In the genomic region with DNA sequence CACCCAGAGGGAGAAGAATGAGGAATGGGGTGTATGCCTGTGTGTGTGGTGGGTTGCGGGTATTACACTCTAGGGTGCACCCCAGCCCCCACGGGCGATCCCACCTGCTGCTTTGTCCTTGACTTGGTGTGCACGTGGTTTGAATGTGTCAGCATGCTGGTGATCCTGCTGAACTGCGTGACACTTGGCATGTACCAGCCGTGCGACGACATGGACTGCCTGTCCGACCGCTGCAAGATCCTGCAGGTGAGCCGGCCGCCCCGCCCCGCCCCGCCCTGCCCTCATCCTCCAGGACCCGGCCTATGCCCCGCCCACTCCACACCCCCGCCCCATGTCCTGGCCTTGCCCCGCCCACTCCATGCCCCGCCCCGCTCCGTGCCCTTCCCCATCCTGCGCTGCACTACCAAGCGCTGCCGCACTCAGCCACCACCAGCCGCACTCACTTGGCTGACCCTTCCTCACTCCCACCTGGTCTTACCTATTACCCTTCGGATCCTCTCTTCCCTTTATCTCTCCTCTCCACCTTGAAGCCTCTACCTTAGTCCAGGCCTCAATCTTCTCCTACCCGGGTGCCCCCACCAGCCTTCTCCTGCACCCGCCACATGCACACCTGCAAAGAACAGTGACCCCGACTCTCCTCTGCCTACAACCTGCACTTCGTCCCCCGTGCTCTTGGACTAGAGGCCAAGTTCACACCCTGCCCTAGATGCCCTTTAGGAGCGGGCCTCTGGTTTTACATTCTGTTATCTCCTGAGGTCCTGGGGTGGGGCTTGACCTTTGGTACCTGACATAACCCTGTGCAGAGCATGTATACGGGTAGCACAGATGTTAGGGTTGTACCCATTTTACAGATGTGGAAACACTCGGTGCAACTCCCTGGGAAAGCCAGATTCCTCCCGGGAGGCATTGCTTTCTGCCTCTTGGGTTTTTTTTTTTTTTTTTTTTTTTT, we compare ENCODE assay signal across 8 cellular contexts. TPM values are rescaled to one million over a fixed set of nuclear protein-coding genes. Genes with fewer than 3 reads are reported as not detected.
A peak's percentile ranks its signal among the peaks of the same experiment; 100 is the strongest.
DNase-seq lines count a peak whose midpoint lies in the region; ATAC-seq and TF ChIP-seq lines count a peak whose summit lies in the region.

No MANE protein-coding gene starts in this region.

- intact Hi-C loops in left colon (cut with DNase I, micrococcal nuclease) (no loop called here), ascending aorta (cut with DNase I) (no loop called here)

- TF ChIP-seq CTCF in ascending aorta (IDR thresholded peaks at IDR 0.05): no peak

- no peaks in the 10 kb centered on the region for H3K4me1 ChIP-seq in ascending aorta

- ATAC-seq in left colon: peak; percentile 99
- no peak for ATAC-seq in GM18867 (IDR thresholded peaks at IDR 0.05; ENCODE audit: unreplicated experiment)

- DNase-seq in CD1c-positive myeloid dendritic cell (ENCODE audit: extremely low spot score): peak; percentile 35
- peak; percentile 7 for DNase-seq in NCI-H748 treated with DMSO at 0.1 percent for 48 hours (lab: John Stamatoyannopoulos, UW)
- peak; percentile 49 for DNase-seq in activated effector memory CD4-positive, alpha-beta T cell treated with Interleukin-2 at 50 U/mL for 16 hours
- DNase-seq in left colon: peak; percentile 85 to 94
- DNase-seq in stimulated activated CD8-positive, alpha-beta memory T cell treated with anti-CD3 and anti-CD28 coated beads, Interleukin-7, amount 100 ng/mL, for 24 hours (ENCODE audit: low read depth): peak; percentile 49
- DNase-seq in ascending aorta (ENCODE audit: low spot score in 2 of 2): no peak
- DNase-seq in NCI-H1092 (lab: John Stamatoyannopoulos, UW): no peak

- no peaks in the 10 kb centered on the region for H3K9me3 ChIP-seq in ascending aorta

- no peak overlapping the region for H3K4me3 ChIP-seq in ascending aorta

- H3K27me3 ChIP-seq in ascending aorta: no peaks in the 10 kb centered on the region

- H3K36me3 ChIP-seq in ascending aorta: no peaks in the 10 kb centered on the region

- no peak overlapping the region for H3K27ac ChIP-seq in ascending aorta

RNA-seq across cellular contexts. Expression of gene CACNA1I, which starts 27.7 kb away (rescaled TPM):
- under 1 TPM; 0.18 to 0.31 TPM for total RNA-seq in left colon
- total RNA-seq in ascending aorta: not detected

Comparison
In these comparisons a context has a peak if more than half of its experiments do, and no peak if none do; other contexts are left out.
1. DNase-seq: peak in CD1c-positive myeloid dendritic cell (single experiment), NCI-H748 treated with DMSO at 0.1 percent for 48 hours (single experiment), activated effector memory CD4-positive, alpha-beta T cell treated with Interleukin-2 at 50 U/mL for 16 hours (single experiment), left colon (2 of 2) and stimulated activated CD8-positive, alpha-beta memory T cell treated with anti-CD3 and anti-CD28 coated beads, Interleukin-7, amount 100 ng/mL, for 24 hours (single experiment); none in ascending aorta (0 of 2) and NCI-H1092 (single experiment).